ENCODE assay signal across 8 cellular contexts in the genomic region with DNA sequence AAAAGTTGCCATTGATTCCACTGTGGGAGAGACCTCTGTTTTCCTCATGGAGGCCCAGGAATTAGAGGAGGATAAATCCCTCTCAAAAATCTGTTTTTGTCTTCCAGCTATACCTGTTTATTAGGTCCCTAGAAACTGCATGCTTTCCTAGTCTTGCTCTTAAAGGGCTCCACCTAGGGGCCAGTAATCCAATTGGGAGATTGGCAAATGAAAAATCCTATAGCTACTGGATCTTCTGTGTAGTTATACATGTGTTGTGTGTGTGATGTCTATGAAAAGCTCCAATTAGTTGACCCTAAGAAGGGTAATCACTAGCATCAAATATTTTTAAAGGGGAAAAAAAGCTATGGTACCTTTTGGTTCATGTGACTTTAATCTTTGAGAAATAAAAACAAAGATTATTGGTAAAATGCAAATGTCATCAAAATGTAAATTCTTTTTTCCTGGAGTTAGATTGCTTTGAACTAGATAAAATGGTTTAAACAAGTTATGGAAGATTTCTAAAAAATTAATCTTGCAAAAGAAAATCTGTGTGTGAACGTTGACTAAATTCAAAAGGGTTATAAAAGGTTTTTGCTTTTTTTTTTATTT.
A peak's percentile ranks its signal among the peaks of the same experiment; 100 is the strongest.
DNase-seq lines count a peak whose midpoint lies in the region; ATAC-seq and TF ChIP-seq lines count a peak whose summit lies in the region.

No MANE protein-coding gene starts in this region.

- H3K4me3 ChIP-seq in Karpas-422 (ENCODE audit: low read length): no peak overlapping the region
- H3K4me3 ChIP-seq in transverse colon: no peak overlapping the region

- no peak overlapping the region for H3K9ac ChIP-seq in Karpas-422 (ENCODE audit: low read length)

- no peak overlapping the region for H3K4me2 ChIP-seq in Karpas-422 (ENCODE audit: low read depth, low read length, poor library complexity, severe bottlenecking)

- in situ Hi-C loops in transverse colon (cut with MboI; ENCODE audit: low pct_ligation_motif_present in 1 of 4, low pct_unique_long_range_greater_than_20kb in 1 of 4, low sequenced_read_pairs in 3 of 4): no loop called here

- no peaks in the 10 kb centered on the region for H3K36me3 ChIP-seq in Karpas-422 (ENCODE audit: insufficient read depth, low read length)
- H3K36me3 ChIP-seq in transverse colon: no peaks in the 10 kb centered on the region

- peak; percentile 63 for DNase-seq in DMS53 treated with DMSO at 0.1 percent for 48 hours (lab: John Stamatoyannopoulos, UW; ENCODE audit: unreplicated experiment)
- DNase-seq in Karpas-422: peak; percentile 66
- DNase-seq in glomerular visceral epithelial cell (ENCODE audit: extremely low spot score): peak; percentile 50
- DNase-seq in transverse colon: no peak
- DNase-seq in stimulated activated CD4-positive, alpha-beta T cell treated with anti-CD3 and anti-CD28 coated beads, Interleukin-4, amount 100 ng/mL, for 24 hours: no peak
- no peak for DNase-seq in NCI-H1436 (lab: John Stamatoyannopoulos, UW)
- no peak for DNase-seq in middle frontal gyrus (ENCODE audit: extremely low spot score, low spot score)

- H3K27me3 ChIP-seq in Karpas-422 (ENCODE audit: low read length) (no peaks in the 10 kb centered on the region), transverse colon (no peaks in the 10 kb centered on the region)

- 62 to 71% methylated on average over 1 of the region's 1 CpG for WGBS in transverse colon (ENCODE audit: low coverage in 1 of 2), 2 donors

- TF ChIP-seq EP300 in transverse colon (IDR thresholded peaks at IDR 0.05; ENCODE audit: low read depth): no peak

- TF ChIP-seq CTCF in transverse colon (IDR thresholded peaks at IDR 0.05): peak; percentile 50 to 61 (median 55)

- TF ChIP-seq POLR2A in transverse colon (IDR thresholded peaks at IDR 0.05): no peak

- H3K79me2 ChIP-seq in Karpas-422 (ENCODE audit: low read length): no peaks in the 10 kb centered on the region

- H3K9me3 ChIP-seq in Karpas-422 (ENCODE audit: low read length): no peaks in the 10 kb centered on the region
- no peaks in the 10 kb centered on the region for H3K9me3 ChIP-seq in transverse colon

- ATAC-seq in SK-N-SH treated with all-trans-retinoic acid at 6 μM for 48 hours: peak; percentile 84

- H3K4me1 ChIP-seq in Karpas-422 (ENCODE audit: low read length) (no peaks in the 10 kb centered on the region), transverse colon (peaks cover 4 to 32% (median 6%) of the 10 kb centered on the region in 4 donors)

- intact Hi-C loops in transverse colon (cut with DNase I; ENCODE audit: low total_unique reads): no loop called here

- H4K20me1 ChIP-seq in Karpas-422 (ENCODE audit: insufficient read depth, low read depth, low read length): no peaks in the 10 kb centered on the region

- H3K27ac ChIP-seq in Karpas-422 (ENCODE audit: low read length) (no peak overlapping the region), transverse colon (no peak overlapping the region)

- no peaks in the 10 kb centered on the region for H3K9me2 ChIP-seq in Karpas-422 (replicated peaks; ENCODE audit: insufficient read depth, low read length)

- H2AFZ ChIP-seq in Karpas-422 (ENCODE audit: low read length): no peak overlapping the region

TF ChIP-seq in SK-N-SH treated with all-trans-retinoic acid at 6 μM for 48 hours, 23 proteins besides CTCF, POLR2A, EP300 and RAD21:
- no peak for TF ChIP-seq GLIS3 (CRISPR knock-in tag; IDR thresholded peaks at IDR 0.05)

Comparison
In these comparisons a context has a peak if more than half of its experiments do, and no peak if none do; other contexts are left out.
1. DNase-seq: peak in DMS53 treated with DMSO at 0.1 percent for 48 hours (single experiment), Karpas-422 (single experiment) and glomerular visceral epithelial cell (single experiment); none in transverse colon (single experiment), stimulated activated CD4-positive, alpha-beta T cell treated with anti-CD3 and anti-CD28 coated beads, Interleukin-4, amount 100 ng/mL, for 24 hours (single experiment), NCI-H1436 (single experiment) and middle frontal gyrus (single experiment).